ENCODE assay signal across 28 cellular contexts in genomic region chr10:99785646-99786045, GRCh38. TPM values are rescaled to one million over a fixed set of nuclear protein-coding genes. Genes with fewer than 3 reads are reported as not detected.
DNase-seq lines count a peak whose midpoint lies in the region; ATAC-seq and TF ChIP-seq lines count a peak whose summit lies in the region.
"Had no signal": no experiment of that assay in that cellular context is flagged by ENCODE, and none has a peak within 500 bp of the region (broad histone marks: within the 10 kb centered on the region; RNA-seq: fewer than 3 reads in every experiment).

No MANE protein-coding gene starts in this region.

- peaks cover 50% of the 10 kb centered on the region for H3K4me1 Mint-ChIP-seq in Calu3 (ENCODE audit: low read depth, unreplicated experiment)
- no peaks in the 10 kb centered on the region for H3K4me1 Mint-ChIP-seq in endodermal cell
- H3K4me1 Mint-ChIP-seq: memory B cell; naive B cell; stimulated activated naive CD8-positive, alpha-beta T cell treated with anti-CD3 and anti-CD28 coated beads, Interleukin-15, amount 100 ng/mL, for 72 hours had no signal

- no peak overlapping the region for H3K4me3 ChIP-seq in endodermal cell (ENCODE audit: low read length)
- no peak overlapping the region for H3K4me3 ChIP-seq in heart right ventricle
- H3K4me3 ChIP-seq: BLaER1, cardiac muscle cell, upper lobe of right lung had no signal

- no peaks in the 10 kb centered on the region for H3K9me3 ChIP-seq in endodermal cell (ENCODE audit: control insufficient read depth, low read length)
- H3K9me3 ChIP-seq in heart right ventricle: peaks cover 0 to 4% (median 0%) of the 10 kb centered on the region in 11 donors
- H3K9me3 ChIP-seq: BLaER1, upper lobe of right lung had no signal

- TF ChIP-seq CTCF in Calu3 (IDR thresholded peaks at IDR 0.05; ENCODE audit: unreplicated experiment) (no peak), endodermal cell (conservative IDR thresholded peaks at IDR 0.05) (no peak), heart right ventricle (IDR thresholded peaks at IDR 0.05) (no peak)

- BruUV-seq in Calu3 (replicated peaks; lab: Mats Ljungman, UMichigan): no TSS peak

- DNase-seq in Calu3 (no peak), LoVo (ENCODE audit: low spot score) (peak; percentile 43), endodermal cell (peak; percentile 60), kidney tubule cell (ENCODE audit: low spot score) (peak; percentile 83), heart right ventricle (no peak), DMS153 (lab: John Stamatoyannopoulos, UW) (no peak), T-helper 1 cell (no peak)
- DNase-seq in central memory CD4-positive, alpha-beta T cell: no peak
- DNase-seq: activated CD4-positive, alpha-beta T cell treated with anti-CD3 and anti-CD28 coated beads for 1 hour; activated naive CD4-positive, alpha-beta T cell; activated T-cell treated with anti-CD3 and anti-CD28 coated beads, Interleukin-2, amount 50 U/mL, for 4 hours; amniotic stem cell; dermis blood vessel endothelial cell; hippocampal formation; naive B cell; NCI-H1092 treated with DMSO at 0.1 percent for 48 hours; NCI-H2029; NCI-H2227 treated with DMSO at 0.1 percent for 48 hours; NCI-H748 treated with DMSO at 0.1 percent for 48 hours; occipital lobe; Right ventricle myocardium superior; stimulated activated CD4-positive, alpha-beta T cell treated with anti-CD3 and anti-CD28 coated beads, Interleukin-12 subunit alpha, Interleukin-12 subunit beta, amount 100 ng/mL, for 4 hours; stimulated activated naive CD8-positive, alpha-beta T cell treated with anti-CD3 and anti-CD28 coated beads, Interleukin-15, amount 100 ng/mL, for 72 hours; SW 1271; upper lobe of right lung had no signal

- CTCF ChIA-PET in Calu3 (lab: Charles Lee): interaction anchor here (0.7 kb wide), 1 partner anchor 8 kb away, joined by 3 read pairs; no protein-coding TSS in a partner anchor

- WGBS in endodermal cell (ENCODE audit: insufficient coverage in 1 of 2, insufficient read length in 1 of 2), 2 experiments: 91 to 95% methylated on average over 6 of the region's 6 CpGs
- 93 to 96% methylated on average over 6 of the region's 6 CpGs for WGBS in heart right ventricle, 2 donors

- H3K27ac ChIP-seq in endodermal cell (ENCODE audit: low read depth, low read length): no peak overlapping the region
- H3K27ac ChIP-seq in heart right ventricle: no peak overlapping the region
- H3K27ac ChIP-seq: BLaER1, cardiac muscle cell, upper lobe of right lung had no signal

- no peak for ATAC-seq in heart right ventricle
- ATAC-seq: activated T-cell treated with anti-CD3 and anti-CD28 coated beads, Interleukin-2, amount 50 U/mL, for 4 hours; stimulated activated naive CD8-positive, alpha-beta T cell treated with anti-CD3 and anti-CD28 coated beads, Interleukin-15, amount 100 ng/mL, for 72 hours; upper lobe of right lung had no signal

- H3K36me3 ChIP-seq in endodermal cell (ENCODE audit: control insufficient read depth, insufficient read depth, low read length) (no peaks in the 10 kb centered on the region), heart right ventricle (no peaks in the 10 kb centered on the region)
- H3K36me3 ChIP-seq: BLaER1, cardiac muscle cell, upper lobe of right lung had no signal

- H3K36me3 Mint-ChIP-seq in Calu3 (ENCODE audit: insufficient read depth, unreplicated experiment) (peaks cover 4% of the 10 kb centered on the region), endodermal cell (ENCODE audit: low read depth) (no peaks in the 10 kb centered on the region)

- H3K4me3 Mint-ChIP-seq in Calu3 (ENCODE audit: low read depth, unreplicated experiment) (no peak overlapping the region), endodermal cell (no peak overlapping the region)
- H3K4me3 Mint-ChIP-seq: activated T-cell treated with anti-CD3 and anti-CD28 coated beads, Interleukin-2, amount 50 U/mL, for 4 hours; memory B cell; naive B cell; stimulated activated naive CD8-positive, alpha-beta T cell treated with anti-CD3 and anti-CD28 coated beads, Interleukin-15, amount 100 ng/mL, for 72 hours had no signal

- no peaks in the 10 kb centered on the region for H3K27me3 Mint-ChIP-seq in Calu3 (ENCODE audit: unreplicated experiment)
- H3K27me3 Mint-ChIP-seq in endodermal cell (ENCODE audit: insufficient read depth): no peaks in the 10 kb centered on the region
- H3K27me3 Mint-ChIP-seq: memory B cell; naive B cell; stimulated activated naive CD8-positive, alpha-beta T cell treated with anti-CD3 and anti-CD28 coated beads, Interleukin-15, amount 100 ng/mL, for 72 hours had no signal

- peaks cover 4% of the 10 kb centered on the region for H3K4me1 ChIP-seq in endodermal cell (ENCODE audit: control insufficient read depth, insufficient read depth, low read length)
- peaks cover 0 to 5% (median 0%) of the 10 kb centered on the region in 9 donors for H3K4me1 ChIP-seq in heart right ventricle
- H3K4me1 ChIP-seq: BLaER1, upper lobe of right lung had no signal

- H3K9me3 Mint-ChIP-seq in Calu3 (ENCODE audit: low read depth, unreplicated experiment): peaks cover 4% of the 10 kb centered on the region
- H3K9me3 Mint-ChIP-seq in endodermal cell: no peaks in the 10 kb centered on the region
- H3K9me3 Mint-ChIP-seq: activated T-cell treated with anti-CD3 and anti-CD28 coated beads, Interleukin-2, amount 50 U/mL, for 4 hours; stimulated activated naive CD8-positive, alpha-beta T cell treated with anti-CD3 and anti-CD28 coated beads, Interleukin-15, amount 100 ng/mL, for 72 hours had no signal

- no peaks in the 10 kb centered on the region for H3K27me3 ChIP-seq in endodermal cell (ENCODE audit: control insufficient read depth, insufficient read depth, low read length, poor library complexity, severe bottlenecking)
- H3K27me3 ChIP-seq in heart right ventricle: no peaks in the 10 kb centered on the region
- H3K27me3 ChIP-seq: BLaER1, cardiac muscle cell, upper lobe of right lung had no signal

- intact Hi-C loops in Calu3 (cut with micrococcal nuclease; ENCODE audit: unreplicated experiment): no loop called here
- intact Hi-C loops in heart right ventricle (cut with DNase I): no loop called here

- no peak overlapping the region for H3K9ac ChIP-seq in endodermal cell (ENCODE audit: extremely low read depth, low read length, poor library complexity, severe bottlenecking)
- H3K9ac ChIP-seq: BLaER1 had no signal

- peak overlapping the region; percentile 79 for H3K27ac Mint-ChIP-seq in Calu3 (ENCODE audit: unreplicated experiment)
- no peak overlapping the region for H3K27ac Mint-ChIP-seq in endodermal cell
- H3K27ac Mint-ChIP-seq: memory B cell; stimulated activated naive CD8-positive, alpha-beta T cell treated with anti-CD3 and anti-CD28 coated beads, Interleukin-15, amount 100 ng/mL, for 72 hours had no signal

RNA-seq across cellular contexts. Expression of gene ABCC2, which starts 3.2 kb away (rescaled TPM):
- 1.2 and 1.8 TPM in 2 replicates for total RNA-seq in Calu3 (2022)
- under 1 TPM; 0.22 to 0.40 TPM for total RNA-seq in endodermal cell
- 2.4 TPM for polyA plus RNA-seq in endodermal cell (2013, experiment 1 of 2)
- polyA plus RNA-seq in endodermal cell (2013, experiment 2 of 2): 1.4 TPM
- total RNA-seq in heart right ventricle: under 1 TPM; 0.05 to 0.46 (median 0.21) TPM
- polyA plus RNA-seq in heart right ventricle: 1 to 10 TPM in 1 of 2 donors, under 1 TPM in 1; 0.30 to 1.0 TPM

RNA-seq across cellular contexts. Expression of gene CUTC, which starts 53.6 kb away (rescaled TPM):
- total RNA-seq in Calu3 (2022): 9.3 and 9.6 TPM in 2 replicates
- 10 to 100 TPM; 18.0 to 21.2 TPM for total RNA-seq in endodermal cell
- polyA plus RNA-seq in endodermal cell (2013, experiment 1 of 2): 25.7 TPM
- polyA plus RNA-seq in endodermal cell (2013, experiment 2 of 2): 23.1 TPM
- total RNA-seq in heart right ventricle: 10 to 100 TPM; 29.7 to 43.7 (median 35.1) TPM
- polyA plus RNA-seq in heart right ventricle: 10 to 100 TPM; 36.3 to 40.5 TPM

RNA-seq across cellular contexts. Expression of gene COX15, which starts 53.7 kb away (rescaled TPM):
- total RNA-seq in Calu3 (2022) (35.3 and 41.0 TPM in 2 replicates), endodermal cell (10 to 100 TPM; 39.0 to 42.6 TPM), heart right ventricle (10 to 100 TPM; 29.6 to 47.2 (median 38.7) TPM)
- 38.5 TPM for polyA plus RNA-seq in endodermal cell (2013, experiment 1 of 2)
- polyA plus RNA-seq in endodermal cell (2013, experiment 2 of 2): 35.2 TPM
- 10 to 100 TPM; 12.5 to 12.6 TPM for polyA plus RNA-seq in heart right ventricle

Comparison
In these comparisons a context has a peak if more than half of its experiments do, and no peak if none do; other contexts are left out.
1. DNase-seq: peak in LoVo (single experiment), endodermal cell (single experiment) and kidney tubule cell (single experiment); none in Calu3 (single experiment), heart right ventricle (0 of 2), DMS153 (single experiment), T-helper 1 cell (0 of 5) and central memory CD4-positive, alpha-beta T cell (single experiment).